In genomic region chr13:64556391-64556790, GRCh38 we compare ENCODE assay signal across 20 cellular contexts.
DNase-seq lines count a peak whose midpoint lies in the region; ATAC-seq and TF ChIP-seq lines count a peak whose summit lies in the region.
"Had no signal": no experiment of that assay in that cellular context is flagged by ENCODE, and none has a peak within 500 bp of the region (broad histone marks: within the 10 kb centered on the region; RNA-seq: fewer than 3 reads in every experiment).

No MANE protein-coding gene starts in this region.

- H3K9me3 ChIP-seq in A673 (ENCODE audit: low read depth, low read length, poor library complexity, severe bottlenecking) (no peaks in the 10 kb centered on the region), SJCRH30 (replicated peaks) (no peaks in the 10 kb centered on the region; the same call in 1 of the 2 replicates)

- H3K36me3 ChIP-seq in A673 (ENCODE audit: insufficient read depth, low read length, poor library complexity, severe bottlenecking) (no peaks in the 10 kb centered on the region), SJCRH30 (no peaks in the 10 kb centered on the region), H7 (replicated peaks; ENCODE audit: control insufficient read depth, insufficient read depth, low read length) (no peaks in the 10 kb centered on the region)

- DNase-seq in A673 (ENCODE audit: low spot score) (peak; percentile 72), GM04504 (ENCODE audit: low read depth) (peak; percentile 42), SJCRH30 (peak in 1 of 2 experiments; percentile 3), choroid plexus epithelial cell (ENCODE audit: low read depth) (peak; percentile 8), H7 (no peak), hippocampal formation (lab: John Stamatoyannopoulos, UW) (no peak), Ammon's horn (ENCODE audit: low spot score) (no peak)
- no peak for DNase-seq in stimulated activated naive CD8-positive, alpha-beta T cell treated with anti-CD3 and anti-CD28 coated beads, Interleukin-15, Interleukin-2, amounts not matched to agents 100 U/mL and 50 U/mL, for 24 hours
- DNase-seq: C1 segment of cervical spinal cord, DMS 273 treated with DMSO at 0.1 percent for 48 hours, HCEC 1CT, MV-4-11, NCI-H1436, NCI-H2029, NCI-H2171 treated with DMSO at 0.1 percent for 48 hours, NCI-H774, PC-9 had no signal

- BruUV-seq in A673 (replicated peaks; lab: Mats Ljungman, UMichigan), result no TSS peak

- CTCF ChIA-PET in A673 (lab: Charles Lee), result no interaction called here

- POLR2A ChIA-PET in A673 (lab: Charles Lee; ENCODE audit: low non-redundant PET), result no interaction called here

- no peaks in the 10 kb centered on the region for H3K4me1 ChIP-seq in A673 (ENCODE audit: insufficient read depth, low read length, poor library complexity, severe bottlenecking)
- peaks cover 7% of the 10 kb centered on the region for H3K4me1 ChIP-seq in SJCRH30

- H3K27me3 ChIP-seq in A673 (replicated peaks; ENCODE audit: insufficient read depth, low read depth, low read length, poor library complexity) (no peaks in the 10 kb centered on the region), SJCRH30 (no peaks in the 10 kb centered on the region), H7 (ENCODE audit: control insufficient read depth, insufficient read depth, low read length) (no peaks in the 10 kb centered on the region)

- intact Hi-C loops in A673 (cut with micrococcal nuclease; ENCODE audit: unreplicated experiment), result loop anchor here (10.0 kb wide), 1 partner anchor 402 kb away; no protein-coding TSS in a partner anchor

- no peak overlapping the region for H3K4me3 ChIP-seq in A673 (ENCODE audit: low read depth, low read length, poor library complexity, severe bottlenecking)
- H3K4me3 ChIP-seq in SJCRH30, result no peak overlapping the region
- no peak overlapping the region for H3K4me3 ChIP-seq in choroid plexus epithelial cell (ENCODE audit: low read depth, low read length)
- H3K4me3 ChIP-seq in H7 (ENCODE audit: insufficient read depth, low read depth, low read length), result no peak overlapping the region
- H3K4me3 ChIP-seq: K562, PC-9 had no signal

- ATAC-seq in stimulated activated naive CD8-positive, alpha-beta T cell treated with anti-CD3 and anti-CD28 coated beads, Interleukin-15, Interleukin-2, amounts not matched to agents 100 U/mL and 50 U/mL, for 24 hours, result no peak
- ATAC-seq: K562 had no signal

- H3K27ac ChIP-seq in A673 (ENCODE audit: low read depth, low read length, poor library complexity, severe bottlenecking) (no peak overlapping the region), SJCRH30 (peak overlapping the region; percentile 36)
- H3K27ac ChIP-seq: 22Rv1, HL-60, PC-9 had no signal

- TF ChIP-seq CTCF in A673 (conservative IDR thresholded peaks at IDR 0.05; ENCODE audit: low read depth, low read length), result no peak
- TF ChIP-seq CTCF in choroid plexus epithelial cell (conservative IDR thresholded peaks at IDR 0.05; ENCODE audit: low read depth, low read length), result no peak

Comparison
In these comparisons a context has a peak if more than half of its experiments do, and no peak if none do; other contexts are left out.
1. DNase-seq: peak in A673 (single experiment), GM04504 (single experiment) and choroid plexus epithelial cell (single experiment); none in H7 (single experiment), stimulated activated naive CD8-positive, alpha-beta T cell treated with anti-CD3 and anti-CD28 coated beads, Interleukin-15, Interleukin-2, amounts not matched to agents 100 U/mL and 50 U/mL, for 24 hours (single experiment), hippocampal formation (0 of 2) and Ammon's horn (single experiment).